13 cellular contexts compared by ENCODE assay signal in genomic region chr20:57387463-57387862, GRCh38. TPM values are rescaled to one million over a fixed set of nuclear protein-coding genes. Genes with fewer than 3 reads are reported as not detected.
DNase-seq lines count a peak whose midpoint lies in the region; ATAC-seq and TF ChIP-seq lines count a peak whose summit lies in the region.
"Had no signal": no experiment of that assay in that cellular context is flagged by ENCODE, and none has a peak within 500 bp of the region (broad histone marks: within the 10 kb centered on the region; RNA-seq: fewer than 3 reads in every experiment).

No MANE protein-coding gene starts in this region.

- H3K36me3 Mint-ChIP-seq in stimulated activated naive B cell treated with anti-CD40 and anti-IgM and Interleukin-4, amounts not matched to agents 10 μg/mL and 1 μg/mL and 100 μg/mL, for 72 hours: peaks cover 12 to 28% of the 10 kb centered on the region in 2 donors

- H3K9ac ChIP-seq in IMR-90 (ENCODE audit: low read depth, low read length): no peak overlapping the region
- H3K9ac ChIP-seq: BLaER1 had no signal

- no peak for TF ChIP-seq EP300 in sigmoid colon (IDR thresholded peaks at IDR 0.05)

- 0 out of 2 replicates have a peak, but pooled peaks cover 3% of the 10 kb centered on the region for H3K9me1 ChIP-seq in IMR-90 (ENCODE audit: insufficient read depth, low read length)

- no peak overlapping the region for H2BK20ac ChIP-seq in IMR-90 (ENCODE audit: low read depth, low read length)

- H3K9me3 ChIP-seq in IMR-90 (ENCODE audit: control insufficient read depth, insufficient read depth, low read length) (no peaks in the 10 kb centered on the region), left lung (no peaks in the 10 kb centered on the region), sigmoid colon (no peaks in the 10 kb centered on the region)
- H3K9me3 ChIP-seq: BLaER1 had no signal

- no peak overlapping the region for H3K23ac ChIP-seq in IMR-90 (ENCODE audit: low read depth, low read length)

- H3K27me3 ChIP-seq in IMR-90 (ENCODE audit: control insufficient read depth, insufficient read depth, low read length) (no peaks in the 10 kb centered on the region), left lung (no peaks in the 10 kb centered on the region), sigmoid colon (no peaks in the 10 kb centered on the region)
- H3K27me3 ChIP-seq: BLaER1 had no signal

- no peak overlapping the region for H3K14ac ChIP-seq in IMR-90 (replicated peaks; ENCODE audit: low read depth, low read length)

- no peak overlapping the region for H4K91ac ChIP-seq in IMR-90 (ENCODE audit: insufficient read depth, low read depth, low read length)

- no peak for TF ChIP-seq CTCF in IMR-90 (conservative IDR thresholded peaks at IDR 0.05; ENCODE audit: low read depth, low read length)
- no peak for TF ChIP-seq CTCF in left lung (IDR thresholded peaks at IDR 0.05)
- no peak for TF ChIP-seq CTCF in sigmoid colon (IDR thresholded peaks at IDR 0.05)

- no peak overlapping the region for H4K8ac ChIP-seq in IMR-90 (ENCODE audit: low read depth in 2 of 2, low read length in 2 of 2)

- no peak overlapping the region for H3K4ac ChIP-seq in IMR-90 (ENCODE audit: low read depth, low read length)

- no peak overlapping the region for H3K27ac ChIP-seq in IMR-90 (ENCODE audit: insufficient read depth, low read length)
- H3K27ac ChIP-seq in left lung: no peak overlapping the region
- no peak overlapping the region for H3K27ac ChIP-seq in sigmoid colon
- H3K27ac ChIP-seq: BLaER1 had no signal

- no peak overlapping the region for H3K18ac ChIP-seq in IMR-90 (ENCODE audit: low read depth, low read length)

- peaks cover 0 to 6% of the 10 kb centered on the region in 2 experiments; a peak in 1 of 4 replicates for H3K79me1 ChIP-seq in IMR-90 (ENCODE audit: low read depth in 1 of 2, low read length in 2 of 2)

- H3K36me3 ChIP-seq in IMR-90 (ENCODE audit: control insufficient read depth, insufficient read depth, low read length): peaks cover 5% of the 10 kb centered on the region; the same call in 1 of the 2 replicates
- H3K36me3 ChIP-seq in left lung: no peaks in the 10 kb centered on the region
- H3K36me3 ChIP-seq in sigmoid colon: peaks cover 0 to 7% (median 1%) of the 10 kb centered on the region in 4 donors

- no peak overlapping the region for H2BK120ac ChIP-seq in IMR-90 (ENCODE audit: low read depth, low read length)

- TF ChIP-seq POLR2A in IMR-90 (IDR thresholded peaks at IDR 0.05; ENCODE audit: low read depth, low read length) (no peak), sigmoid colon (IDR thresholded peaks at IDR 0.05) (no peak)

- no peaks in the 10 kb centered on the region; the same call in 1 of the 2 replicates for H4K20me1 ChIP-seq in IMR-90 (ENCODE audit: insufficient read depth, low read length)

- BruUV-seq in IMR-90 (replicated peaks; lab: Mats Ljungman, UMichigan): no TSS peak

- TF ChIP-seq RAD21 in IMR-90 (IDR thresholded peaks at IDR 0.05; ENCODE audit: low read length): no peak

- peaks cover 5% of the 10 kb centered on the region for H3K4me1 ChIP-seq in IMR-90 (ENCODE audit: control insufficient read depth, insufficient read depth, low read length)
- H3K4me1 ChIP-seq in left lung: peaks cover 0 to 39% of the 10 kb centered on the region in 2 donors
- peaks cover 0 to 30% (median 20%) of the 10 kb centered on the region in 4 donors for H3K4me1 ChIP-seq in sigmoid colon

- H3K4me2 ChIP-seq in IMR-90 (ENCODE audit: low read depth, low read length): no peak overlapping the region
- H3K4me2 ChIP-seq: BLaER1 had no signal

- no peaks in the 10 kb centered on the region for H3K9me3 Mint-ChIP-seq in stimulated activated naive B cell treated with anti-CD40 and anti-IgM and Interleukin-4, amounts not matched to agents 10 μg/mL and 1 μg/mL and 100 μg/mL, for 72 hours

- H3K4me1 Mint-ChIP-seq in stimulated activated naive B cell treated with anti-CD40 and anti-IgM and Interleukin-4, amounts not matched to agents 10 μg/mL and 1 μg/mL and 100 μg/mL, for 72 hours: peaks cover 10 to 28% of the 10 kb centered on the region in 2 donors

- H2AFZ ChIP-seq in IMR-90 (replicated peaks; ENCODE audit: low read length, poor library complexity): no peak overlapping the region

- H3K56ac ChIP-seq in IMR-90 (ENCODE audit: extremely low read depth, insufficient read depth, low read length): no peak overlapping the region

- CTCF ChIA-PET in IMR-90 (lab: Yijun Ruan, JAX): no interaction called here

- H2BK15ac ChIP-seq in IMR-90 (ENCODE audit: low read depth, low read length): no peak overlapping the region

- no peak overlapping the region for H3K27ac Mint-ChIP-seq in stimulated activated naive B cell treated with anti-CD40 and anti-IgM and Interleukin-4, amounts not matched to agents 10 μg/mL and 1 μg/mL and 100 μg/mL, for 72 hours

- POLR2A ChIA-PET in IMR-90 (lab: Charles Lee; ENCODE audit: unreplicated experiment): no interaction called here

- H3K4me3 ChIP-seq in IMR-90 (ENCODE audit: insufficient read depth, low read depth, low read length) (no peak overlapping the region), left lung (no peak overlapping the region), sigmoid colon (no peak overlapping the region)
- H3K4me3 ChIP-seq: BLaER1 had no signal

- no peak overlapping the region for H4K5ac ChIP-seq in IMR-90 (ENCODE audit: low read depth, low read length)

- dilution Hi-C loops in IMR-90 (cut with HindIII; ENCODE audit: low sequenced_read_pairs, unreplicated experiment): no loop called here

- H3K4me3 Mint-ChIP-seq in stimulated activated naive B cell treated with anti-CD40 and anti-IgM and Interleukin-4, amounts not matched to agents 10 μg/mL and 1 μg/mL and 100 μg/mL, for 72 hours: no peak overlapping the region

- H2BK5ac ChIP-seq in IMR-90 (ENCODE audit: low read depth, low read length, poor library complexity, severe bottlenecking): no peak overlapping the region

- no peak overlapping the region for H2AK5ac ChIP-seq in IMR-90 (ENCODE audit: low read depth, low read length)

- 80% methylated on average over 2 of the region's 8 CpGs; no CpG with 5 or more reads in 1 of the 2 experiments for WGBS in IMR-90 (ENCODE audit: extremely low coverage in 2 of 2, insufficient read length in 1 of 2), 2 experiments
- WGBS in sigmoid colon, 2 donors: 93 to 96% methylated on average over 8 of the region's 8 CpGs

- H3K27me3 Mint-ChIP-seq in stimulated activated naive B cell treated with anti-CD40 and anti-IgM and Interleukin-4, amounts not matched to agents 10 μg/mL and 1 μg/mL and 100 μg/mL, for 72 hours: no peaks in the 10 kb centered on the region

- ATAC-seq in IMR-90 (ENCODE audit: low read depth): no peak
- ATAC-seq in left lung: no peak
- no peak for ATAC-seq in stimulated activated naive B cell treated with anti-CD40 and anti-IgM and Interleukin-4, amounts not matched to agents 10 μg/mL and 1 μg/mL and 100 μg/mL, for 72 hours (replicated peaks)

- peak overlapping the region; percentile 10 for H2AK9ac ChIP-seq in IMR-90 (replicated peaks; ENCODE audit: low read depth, low read length, poor library complexity)

- intact Hi-C loops in IMR-90 (cut with micrococcal nuclease): loop anchor here (5.0 to 10.0 kb wide), 2 partner anchors 827 to 1510 kb away; no protein-coding TSS in a partner anchor
- intact Hi-C loops in left lung (cut with DNase I): loop anchor here in 1 of 2 donors (10.0 kb wide), 1 partner anchor 197 kb away; no protein-coding TSS in a partner anchor
- intact Hi-C loops in sigmoid colon (cut with DNase I): loop anchor here (5.0 to 10.0 kb wide), 3 partner anchors 195 to 847 kb away; partner anchors contain the start of gene PMEPA1

- in situ Hi-C loops in IMR-90 (cut with MboI; ENCODE audit: low sequenced_read_pairs): loop anchor here (5.0 to 25.0 kb wide), 4 partner anchors 110 to 1650 kb away; partner anchors contain the start of genes ATP5F1E and PRELID3B

- no peak for DNase-seq in IMR-90
- DNase-seq in NAMALWA (ENCODE audit: low spot score): peak; percentile 49
- DNase-seq in left lung: peak; percentile 24 to 54
- DNase-seq in sigmoid colon: peak; percentile 54
- no peak for DNase-seq in NCI-H524 (lab: John Stamatoyannopoulos, UW)
- DNase-seq in stimulated activated naive B cell treated with anti-CD40 and anti-IgM and Interleukin-4, amounts not matched to agents 10 μg/mL and 1 μg/mL and 100 μg/mL, for 72 hours: no peak
- DNase-seq in NCI-H2196 (lab: John Stamatoyannopoulos, UW; ENCODE audit: unreplicated experiment): no peak
- DNase-seq: NCI-H1930, NCI-H2171 had no signal

TF ChIP-seq in IMR-90, 13 proteins besides CTCF, POLR2A, EP300 and RAD21 (continues in another document):
- no peak for TF ChIP-seq ELK1 (IDR thresholded peaks at IDR 0.05; ENCODE audit: borderline replicate concordance, low read depth, low read length)
- TF ChIP-seq NFE2L2 (IDR thresholded peaks at IDR 0.05; ENCODE audit: low read depth, low read length): no peak
- no peak for TF ChIP-seq CEBPB (IDR thresholded peaks at IDR 0.05; ENCODE audit: low read depth, low read length)
- TF ChIP-seq FOS (IDR thresholded peaks at IDR 0.05; ENCODE audit: low read depth, low read length): no peak

RNA-seq across cellular contexts. Expression of gene RBM38, which starts 3.7 kb away (rescaled TPM):
- total RNA-seq in IMR-90 (2012; rRNA removed): 5.2 and 6.9 TPM in 2 replicates
- 11.9 and 14.6 TPM in 2 replicates for polyA plus RNA-seq in IMR-90 (2012; rRNA removed)
- 9.7 and 20.7 TPM in 2 replicates for polyA plus RNA-seq in IMR-90 (2012; cell fraction: cytosol; rRNA removed)
- polyA plus RNA-seq in IMR-90 (2012; cell fraction: nucleus; rRNA removed; ENCODE audit: low replicate concordance): 10.0 and 19.1 TPM in 2 replicates
- total RNA-seq in left lung: 10 to 100 TPM; 17.6 to 20.0 TPM
- total RNA-seq in sigmoid colon: 10 to 100 TPM; 48.5 to 94.2 (median 78.8) TPM
- polyA plus RNA-seq in sigmoid colon: 10 to 100 TPM; 31.4 to 59.9 (median 34.8) TPM

RNA-seq across cellular contexts. Expression of gene RAE1, which starts 36.4 kb away (rescaled TPM):
- 32.5 and 32.8 TPM in 2 replicates for total RNA-seq in IMR-90 (2012; rRNA removed)
- polyA plus RNA-seq in IMR-90 (2012; rRNA removed): 58.4 and 80.5 TPM in 2 replicates
- 15.2 and 24.2 TPM in 2 replicates for polyA plus RNA-seq in IMR-90 (2012; cell fraction: cytosol; rRNA removed)
- polyA plus RNA-seq in IMR-90 (2012; cell fraction: nucleus; rRNA removed; ENCODE audit: low replicate concordance): 21.6 and 70.1 TPM in 2 replicates
- 10 to 100 TPM; 16.4 to 18.1 TPM for total RNA-seq in left lung
- 10 to 100 TPM; 13.6 to 20.9 (median 17.1) TPM for total RNA-seq in sigmoid colon
- 10 to 100 TPM; 13.8 to 18.3 (median 16.4) TPM for polyA plus RNA-seq in sigmoid colon

RNA-seq across cellular contexts. Expression of gene SPO11, which starts 57.9 kb away (rescaled TPM):
- total RNA-seq in IMR-90 (2012; rRNA removed): not detected in 2 replicates
- polyA plus RNA-seq in IMR-90 (2012; rRNA removed): not detected in 2 replicates
- not detected in 2 replicates for polyA plus RNA-seq in IMR-90 (2012; cell fraction: cytosol; rRNA removed)
- polyA plus RNA-seq in IMR-90 (2012; cell fraction: nucleus; rRNA removed; ENCODE audit: low replicate concordance): not detected in 2 replicates
- total RNA-seq in left lung: not detected
- not detected for total RNA-seq in sigmoid colon
- polyA plus RNA-seq in sigmoid colon: not detected
- total RNA-seq: H4, NCI-H460, SK-MEL-5 had no signal

Comparison
In these comparisons a context has a peak if more than half of its experiments do, and no peak if none do; other contexts are left out.
1. DNase-seq: peak in NAMALWA (single experiment), left lung (2 of 2) and sigmoid colon (single experiment); none in IMR-90 (single experiment), NCI-H524 (0 of 2), stimulated activated naive B cell treated with anti-CD40 and anti-IgM and Interleukin-4, amounts not matched to agents 10 μg/mL and 1 μg/mL and 100 μg/mL, for 72 hours (single experiment) and NCI-H2196 (single experiment).